ENCODE assay signal across 2 cellular contexts in the genomic region with DNA sequence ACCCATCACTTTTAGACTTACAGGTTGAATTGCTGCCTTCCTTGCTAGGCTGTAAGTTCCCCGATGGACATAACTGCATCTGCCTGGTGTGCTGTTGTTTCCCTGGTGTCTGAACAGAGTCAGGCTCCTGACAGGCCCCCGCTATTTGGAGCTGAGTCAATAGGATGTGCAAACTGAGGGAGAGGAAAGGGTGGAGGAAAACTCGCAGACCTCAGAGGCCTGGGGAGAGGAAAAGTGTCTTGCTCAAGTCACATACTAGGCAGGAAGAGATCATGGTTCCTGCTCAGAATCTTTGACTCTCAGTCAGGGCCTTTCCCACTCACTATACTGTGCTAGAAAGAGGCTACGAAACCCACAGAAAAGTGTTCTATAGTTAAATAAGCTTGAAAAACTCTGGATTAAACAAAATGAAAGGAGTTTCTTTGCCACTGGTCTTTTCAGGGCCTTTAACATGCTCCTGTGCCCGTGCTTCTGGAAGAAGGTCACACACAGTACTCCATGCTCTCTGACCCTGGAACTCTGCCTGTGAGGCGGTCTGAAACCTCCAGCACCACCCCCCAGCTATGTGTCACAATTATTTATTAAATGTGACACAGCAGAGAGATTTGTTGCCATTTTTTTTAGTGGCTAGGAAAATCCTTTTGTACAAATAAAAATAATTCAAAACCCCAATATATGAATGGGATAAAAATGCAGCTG.
TF ChIP-seq lines count a peak whose summit lies in the region.

No MANE protein-coding gene starts in this region.

TF ChIP-seq in SK-N-SH treated with all-trans-retinoic acid at 6 μM for 48 hours, 23 proteins besides CTCF, POLR2A, EP300 and RAD21:
- TF ChIP-seq, protein P1, sequence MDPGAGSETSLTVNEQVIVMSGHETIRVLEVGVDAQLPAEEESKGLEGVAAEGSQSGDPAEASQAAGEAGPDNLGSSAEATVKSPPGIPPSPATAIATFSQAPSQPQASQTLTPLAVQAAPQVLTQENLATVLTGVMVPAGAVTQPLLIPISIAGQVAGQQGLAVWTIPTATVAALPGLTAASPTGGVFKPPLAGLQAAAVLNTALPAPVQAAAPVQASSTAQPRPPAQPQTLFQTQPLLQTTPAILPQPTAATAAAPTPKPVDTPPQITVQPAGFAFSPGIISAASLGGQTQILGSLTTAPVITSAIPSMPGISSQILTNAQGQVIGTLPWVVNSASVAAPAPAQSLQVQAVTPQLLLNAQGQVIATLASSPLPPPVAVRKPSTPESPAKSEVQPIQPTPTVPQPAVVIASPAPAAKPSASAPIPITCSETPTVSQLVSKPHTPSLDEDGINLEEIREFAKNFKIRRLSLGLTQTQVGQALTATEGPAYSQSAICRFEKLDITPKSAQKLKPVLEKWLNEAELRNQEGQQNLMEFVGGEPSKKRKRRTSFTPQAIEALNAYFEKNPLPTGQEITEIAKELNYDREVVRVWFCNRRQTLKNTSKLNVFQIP (CRISPR knock-in tag; IDR thresholded peaks at IDR 0.05; ENCODE audit: borderline replicate concordance, low read depth) = no peak
- no peak for TF ChIP-seq TOX (CRISPR knock-in tag; IDR thresholded peaks at IDR 0.05; ENCODE audit: borderline replicate concordance)
- TF ChIP-seq, protein P2, sequence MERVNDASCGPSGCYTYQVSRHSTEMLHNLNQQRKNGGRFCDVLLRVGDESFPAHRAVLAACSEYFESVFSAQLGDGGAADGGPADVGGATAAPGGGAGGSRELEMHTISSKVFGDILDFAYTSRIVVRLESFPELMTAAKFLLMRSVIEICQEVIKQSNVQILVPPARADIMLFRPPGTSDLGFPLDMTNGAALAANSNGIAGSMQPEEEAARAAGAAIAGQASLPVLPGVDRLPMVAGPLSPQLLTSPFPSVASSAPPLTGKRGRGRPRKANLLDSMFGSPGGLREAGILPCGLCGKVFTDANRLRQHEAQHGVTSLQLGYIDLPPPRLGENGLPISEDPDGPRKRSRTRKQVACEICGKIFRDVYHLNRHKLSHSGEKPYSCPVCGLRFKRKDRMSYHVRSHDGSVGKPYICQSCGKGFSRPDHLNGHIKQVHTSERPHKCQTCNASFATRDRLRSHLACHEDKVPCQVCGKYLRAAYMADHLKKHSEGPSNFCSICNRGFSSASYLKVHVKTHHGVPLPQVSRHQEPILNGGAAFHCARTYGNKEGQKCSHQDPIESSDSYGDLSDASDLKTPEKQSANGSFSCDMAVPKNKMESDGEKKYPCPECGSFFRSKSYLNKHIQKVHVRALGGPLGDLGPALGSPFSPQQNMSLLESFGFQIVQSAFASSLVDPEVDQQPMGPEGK (CRISPR knock-in tag; IDR thresholded peaks at IDR 0.05; ENCODE audit: borderline replicate concordance) = no peak
- TF ChIP-seq ZNF565 (CRISPR knock-in tag; conservative IDR thresholded peaks at IDR 0.05; ENCODE audit: low read depth) = no peak
- TF ChIP-seq PPARA (CRISPR knock-in tag; IDR thresholded peaks at IDR 0.05; ENCODE audit: borderline replicate concordance) = no peak
- no peak for TF ChIP-seq ISL1 (CRISPR knock-in tag; IDR thresholded peaks at IDR 0.05)

TF ChIP-seq in SK-N-SH, 30 proteins besides CTCF, POLR2A, EP300 and RAD21:
- TF ChIP-seq SIN3A (IDR thresholded peaks at IDR 0.05; ENCODE audit: borderline replicate concordance, low read depth, low read length) (no peak), NFIC (IDR thresholded peaks at IDR 0.05; ENCODE audit: borderline replicate concordance) (no peak), YY1 (IDR thresholded peaks at IDR 0.05; ENCODE audit: low read depth) (no peak), POLR2AphosphoS5 (IDR thresholded peaks at IDR 0.05; ENCODE audit: low read depth, low read length) (no peak), ELF1 (IDR thresholded peaks at IDR 0.05) (no peak), TAF1 (IDR thresholded peaks at IDR 0.05; ENCODE audit: borderline replicate concordance, low read depth, low read length) (no peak), FOSL2 (IDR thresholded peaks at IDR 0.05; ENCODE audit: borderline replicate concordance, low read depth) (no peak), EZH2phosphoT487 (IDR thresholded peaks at IDR 0.05; ENCODE audit: borderline replicate concordance, low read depth) (no peak), RXRA (IDR thresholded peaks at IDR 0.05; ENCODE audit: borderline replicate concordance, low read depth) (no peak), NRF1 (IDR thresholded peaks at IDR 0.05; ENCODE audit: low read depth, low read length) (no peak), GATA2 (CRISPR knock-in tag; IDR thresholded peaks at IDR 0.05) (no peak), SMC3 (IDR thresholded peaks at IDR 0.05; ENCODE audit: low read depth, low read length) (no peak), RFX5 (IDR thresholded peaks at IDR 0.05; ENCODE audit: low read length) (no peak), MXI1 (IDR thresholded peaks at IDR 0.05; ENCODE audit: low read depth, low read length) (no peak)
- TF ChIP-seq, protein P3, sequence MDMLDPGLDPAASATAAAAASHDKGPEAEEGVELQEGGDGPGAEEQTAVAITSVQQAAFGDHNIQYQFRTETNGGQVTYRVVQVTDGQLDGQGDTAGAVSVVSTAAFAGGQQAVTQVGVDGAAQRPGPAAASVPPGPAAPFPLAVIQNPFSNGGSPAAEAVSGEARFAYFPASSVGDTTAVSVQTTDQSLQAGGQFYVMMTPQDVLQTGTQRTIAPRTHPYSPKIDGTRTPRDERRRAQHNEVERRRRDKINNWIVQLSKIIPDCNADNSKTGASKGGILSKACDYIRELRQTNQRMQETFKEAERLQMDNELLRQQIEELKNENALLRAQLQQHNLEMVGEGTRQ (IDR thresholded peaks at IDR 0.05; ENCODE audit: borderline replicate concordance, low read depth, low read length) = no peak
- TF ChIP-seq, protein P4, sequence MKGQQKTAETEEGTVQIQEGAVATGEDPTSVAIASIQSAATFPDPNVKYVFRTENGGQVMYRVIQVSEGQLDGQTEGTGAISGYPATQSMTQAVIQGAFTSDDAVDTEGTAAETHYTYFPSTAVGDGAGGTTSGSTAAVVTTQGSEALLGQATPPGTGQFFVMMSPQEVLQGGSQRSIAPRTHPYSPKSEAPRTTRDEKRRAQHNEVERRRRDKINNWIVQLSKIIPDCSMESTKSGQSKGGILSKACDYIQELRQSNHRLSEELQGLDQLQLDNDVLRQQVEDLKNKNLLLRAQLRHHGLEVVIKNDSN (IDR thresholded peaks at IDR 0.05; ENCODE audit: borderline replicate concordance, low read depth) = no peak
